20 cellular contexts compared by ENCODE assay signal in genomic region chr3:7393944-7394605, GRCh38.
"Had no signal": no experiment of that assay in that cellular context is flagged by ENCODE, and none has a peak within 500 bp of the region (broad histone marks: within the 10 kb centered on the region; RNA-seq: fewer than 3 reads in every experiment).

No MANE protein-coding gene starts in this region.

- H3K4me2 ChIP-seq: PC-9 had no signal

- H3K27me3 ChIP-seq: breast epithelium, colonic mucosa had no signal

- H3K4me3 ChIP-seq: breast epithelium, colonic mucosa, PC-9 had no signal

- H3K27ac ChIP-seq: breast epithelium, colonic mucosa, PC-9, VCaP had no signal

- H2AFZ ChIP-seq: PC-9 had no signal

- H3K4me1 ChIP-seq: breast epithelium, colonic mucosa had no signal

- ATAC-seq: activated CD4-positive, alpha-beta T cell treated with anti-CD3 and anti-CD28 coated beads for 36 hours; activated CD8-positive, alpha-beta T cell treated with anti-CD3 and anti-CD28 coated beads for 36 hours; activated T-cell treated with anti-CD3 and anti-CD28 coated beads, Interleukin-2, amount 50 U/mL, for 72 hours; T-cell had no signal

- H3K9me3 ChIP-seq: breast epithelium, colonic mucosa had no signal

- H3K36me3 ChIP-seq: breast epithelium, colonic mucosa had no signal

- DNase-seq: activated CD4-positive, alpha-beta T cell treated with anti-CD3 and anti-CD28 coated beads for 36 hours; activated CD8-positive, alpha-beta memory T cell treated with anti-CD3 and anti-CD28 coated beads, Interleukin-2, amount 50 U/mL, for 4 hours; activated CD8-positive, alpha-beta T cell treated with anti-CD3 and anti-CD28 coated beads for 36 hours; activated T-cell treated with anti-CD3 and anti-CD28 coated beads, Interleukin-2, amount 50 U/mL, for 72 hours; aorta; caudate nucleus; colonic mucosa; dermis blood vessel endothelial cell; NCI-H1105 treated with DMSO at 0.1 percent for 48 hours; NCI-H1436 treated with DMSO at 0.1 percent for 48 hours; NCI-H187; NCI-H2081; NCI-H510A treated with DMSO at 0.1 percent for 48 hours; NCI-H69; PC-9; SHP77 treated with DMSO at 0.1 percent for 48 hours; T-cell; T-helper 2 cell had no signal
